Comparison of ENCODE assay signal across 10 cellular contexts in genomic region chr4:143531368-143531767, GRCh38. TPM values are rescaled to one million over a fixed set of nuclear protein-coding genes. Genes with fewer than 3 reads are reported as not detected.
A peak's percentile ranks its signal among the peaks of the same experiment; 100 is the strongest.
DNase-seq lines count a peak whose midpoint lies in the region; ATAC-seq and TF ChIP-seq lines count a peak whose summit lies in the region.
"Had no signal": no experiment of that assay in that cellular context is flagged by ENCODE, and none has a peak within 500 bp of the region (broad histone marks: within the 10 kb centered on the region; RNA-seq: fewer than 3 reads in every experiment).

No MANE protein-coding gene starts in this region.

- DNase-seq in GM13977 (ENCODE audit: low spot score) (no peak), NCI-H69 (lab: John Stamatoyannopoulos, UW) (peak; percentile 0), fibroblast of mammary gland (ENCODE audit: low read depth) (peak; percentile 16), mesenteric fat pad (ENCODE audit: low spot score) (no peak), OCI-M2 (lab: John Stamatoyannopoulos, UW; ENCODE audit: unreplicated experiment) (no peak)
- DNase-seq in activated CD4-positive, alpha-beta memory T cell treated with anti-CD3 and anti-CD28 coated beads for 36 hours = no peak
- DNase-seq: activated T-cell treated with anti-CD3 and anti-CD28 coated beads, Interleukin-2, amount 50 U/mL, for 72 hours; naive thymus-derived CD8-positive, alpha-beta T cell had no signal

- H3K36me3 Mint-ChIP-seq in activated CD4-positive, alpha-beta memory T cell treated with anti-CD3 and anti-CD28 coated beads for 36 hours = peaks cover 52% of the 10 kb centered on the region

- CTCF ChIA-PET in activated CD4-positive, alpha-beta memory T cell treated with anti-CD3 and anti-CD28 coated beads for 36 hours (lab: Charles Lee) = interaction anchor here (0.7 to 1.0 kb wide), 2 partner anchors 10 to 25 kb away, joined by 3 read pairs; no protein-coding TSS in a partner anchor

- H3K27me3 Mint-ChIP-seq in activated CD4-positive, alpha-beta memory T cell treated with anti-CD3 and anti-CD28 coated beads for 36 hours = no peaks in the 10 kb centered on the region
- H3K27me3 Mint-ChIP-seq: naive thymus-derived CD8-positive, alpha-beta T cell had no signal

- no peak overlapping the region for H3K27ac Mint-ChIP-seq in activated CD4-positive, alpha-beta memory T cell treated with anti-CD3 and anti-CD28 coated beads for 36 hours
- H3K27ac Mint-ChIP-seq: activated T-cell treated with anti-CD3 and anti-CD28 coated beads, Interleukin-2, amount 50 U/mL, for 72 hours had no signal

- no peak overlapping the region for H3K27ac ChIP-seq in 22Rv1

- no peaks in the 10 kb centered on the region for H3K9me3 Mint-ChIP-seq in activated CD4-positive, alpha-beta memory T cell treated with anti-CD3 and anti-CD28 coated beads for 36 hours
- H3K9me3 Mint-ChIP-seq: activated T-cell treated with anti-CD3 and anti-CD28 coated beads, Interleukin-2, amount 50 U/mL, for 72 hours; naive thymus-derived CD8-positive, alpha-beta T cell had no signal

- ATAC-seq in GM18873 (IDR thresholded peaks at IDR 0.05; ENCODE audit: low FRiP score, unreplicated experiment) = no peak

- POLR2A ChIA-PET in activated CD4-positive, alpha-beta memory T cell treated with anti-CD3 and anti-CD28 coated beads for 36 hours (lab: Charles Lee) = no interaction called here

- no peak overlapping the region for H3K4me3 ChIP-seq in fibroblast of mammary gland (ENCODE audit: control insufficient read depth, low read depth, low read length)

- in situ Hi-C loops in GM13977 (cut with MboI; ENCODE audit: low pct_unique_long_range_greater_than_20kb, low sequenced_read_pairs, unreplicated experiment) = no loop called here

- TF ChIP-seq CTCF in 22Rv1 (IDR thresholded peaks at IDR 0.05) = peak; percentile 64
- peak; percentile 42 for TF ChIP-seq CTCF in GM13977 (IDR thresholded peaks at IDR 0.05; ENCODE audit: extremely low read depth, insufficient read depth, missing control alignments)
- peak; percentile 48 for TF ChIP-seq CTCF in fibroblast of mammary gland (conservative IDR thresholded peaks at IDR 0.05; ENCODE audit: control insufficient read depth, insufficient read depth, low read depth, low read length)

- intact Hi-C loops in activated CD4-positive, alpha-beta memory T cell treated with anti-CD3 and anti-CD28 coated beads for 36 hours (cut with micrococcal nuclease) = loop anchor here (10.0 kb wide), 1 partner anchor 1583 kb away; no protein-coding TSS in a partner anchor

- peaks cover 4% of the 10 kb centered on the region for H3K4me1 Mint-ChIP-seq in activated CD4-positive, alpha-beta memory T cell treated with anti-CD3 and anti-CD28 coated beads for 36 hours (ENCODE audit: low read depth)

- no peak overlapping the region for H3K4me3 Mint-ChIP-seq in activated CD4-positive, alpha-beta memory T cell treated with anti-CD3 and anti-CD28 coated beads for 36 hours
- H3K4me3 Mint-ChIP-seq: activated T-cell treated with anti-CD3 and anti-CD28 coated beads, Interleukin-2, amount 50 U/mL, for 72 hours had no signal

RNA-seq across cellular contexts. Expression of gene SMARCA5, which starts 17.9 kb away (rescaled TPM):
- 10 to 100 TPM; 67.0 to 69.3 TPM for total RNA-seq in activated CD4-positive, alpha-beta memory T cell treated with anti-CD3 and anti-CD28 coated beads for 36 hours
- total RNA-seq in mesenteric fat pad = 31.0 TPM

Comparison
In these comparisons a context has a peak if more than half of its experiments do, and no peak if none do; other contexts are left out.
1. DNase-seq: peak in NCI-H69 (single experiment) and fibroblast of mammary gland (single experiment); none in GM13977 (single experiment), activated CD4-positive, alpha-beta memory T cell treated with anti-CD3 and anti-CD28 coated beads for 36 hours (single experiment), mesenteric fat pad (single experiment) and OCI-M2 (single experiment).
2. Peak in every context shown above with its lines, with median percentiles within 50 percentile points of each other: CTCF ChIP-seq.